9 cellular contexts compared by ENCODE assay signal in the genomic region with DNA sequence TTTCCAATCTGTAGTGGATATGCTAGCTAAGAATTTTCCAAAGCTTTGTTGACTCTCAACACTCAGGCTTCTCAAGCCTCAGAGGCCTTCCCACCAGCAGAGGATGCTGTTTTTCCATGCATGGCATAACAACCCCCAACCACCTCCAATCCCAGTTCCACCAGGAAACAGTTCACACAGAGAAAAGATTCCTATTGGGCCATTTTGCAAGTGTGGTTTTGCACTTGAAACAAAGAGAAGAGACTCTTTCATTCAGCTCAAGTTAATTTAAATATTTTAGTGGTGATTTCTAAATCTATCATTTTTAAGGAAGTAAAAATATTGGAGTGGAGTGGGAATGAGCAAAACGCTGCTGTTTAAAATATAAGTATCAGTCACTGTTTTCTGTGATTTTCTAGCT.
DNase-seq lines count a peak whose midpoint lies in the region; ATAC-seq and TF ChIP-seq lines count a peak whose summit lies in the region.
"Had no signal": no experiment of that assay in that cellular context is flagged by ENCODE, and none has a peak within 500 bp of the region (broad histone marks: within the 10 kb centered on the region; RNA-seq: fewer than 3 reads in every experiment).

No MANE protein-coding gene starts in this region.

- H3K27ac Mint-ChIP-seq in effector memory CD8-positive, alpha-beta T cell: no peak overlapping the region
- H3K27ac Mint-ChIP-seq: activated naive CD8-positive, alpha-beta T cell treated with anti-CD3 and anti-CD28 coated beads, Interleukin-2, amount 10 ng/mL, durations not matched to agents 7 days and 5 days had no signal

- 16% methylated on average over 1 of the region's 1 CpG for WGBS in right lobe of liver (ENCODE audit: insufficient coverage, low coverage, low lambda C conversion rate, missing lambda C conversion rate)

- no peaks in the 10 kb centered on the region for H3K27me3 ChIP-seq in right lobe of liver

- intact Hi-C loops in right lobe of liver (cut with DNase I): no loop called here

- peaks cover 8% of the 10 kb centered on the region in 2 donors for H3K9me3 Mint-ChIP-seq in effector memory CD8-positive, alpha-beta T cell
- H3K9me3 Mint-ChIP-seq: activated naive CD8-positive, alpha-beta T cell treated with anti-CD3 and anti-CD28 coated beads, Interleukin-2, amount 10 ng/mL, durations not matched to agents 7 days and 5 days had no signal

- H3K27me3 Mint-ChIP-seq in effector memory CD8-positive, alpha-beta T cell: peaks cover 0 to 6% of the 10 kb centered on the region in 2 donors

- H3K27ac ChIP-seq in right lobe of liver: no peak overlapping the region

- DNase-seq in A172 (ENCODE audit: low spot score): peak; percentile 86
- DNase-seq in HCEC 1CT: peak; percentile 81
- peak; percentile 88 for DNase-seq in NCI-H748 (lab: John Stamatoyannopoulos, UW; ENCODE audit: unreplicated experiment)
- peak; percentile 92 for DNase-seq in dedifferentiated amniotic fluid mesenchymal stem cell (ENCODE audit: extremely low spot score)
- no peak for DNase-seq in right lobe of liver
- DNase-seq in effector memory CD8-positive, alpha-beta T cell: no peak
- no peak for DNase-seq in SKM-1 treated with dmso at 0.1 percent for 144 hours (lab: John Stamatoyannopoulos, UW; ENCODE audit: unreplicated experiment)
- DNase-seq: activated naive CD8-positive, alpha-beta T cell treated with anti-CD3 and anti-CD28 coated beads, Interleukin-2, amount 10 ng/mL, durations not matched to agents 7 days and 5 days had no signal

- peak; percentile 46 to 59 (median 50) for TF ChIP-seq CTCF in right lobe of liver (IDR thresholded peaks at IDR 0.05)

- H3K4me1 ChIP-seq in right lobe of liver: no peaks in the 10 kb centered on the region

- no peaks in the 10 kb centered on the region for H3K36me3 Mint-ChIP-seq in effector memory CD8-positive, alpha-beta T cell (ENCODE audit: insufficient read depth)
- H3K36me3 Mint-ChIP-seq: activated naive CD8-positive, alpha-beta T cell treated with anti-CD3 and anti-CD28 coated beads, Interleukin-2, amount 10 ng/mL, durations not matched to agents 7 days and 5 days had no signal

- no peaks in the 10 kb centered on the region for H3K36me3 ChIP-seq in right lobe of liver

- no peak overlapping the region for H3K4me3 ChIP-seq in right lobe of liver

- H3K4me3 Mint-ChIP-seq in effector memory CD8-positive, alpha-beta T cell: no peak overlapping the region
- H3K4me3 Mint-ChIP-seq: activated naive CD8-positive, alpha-beta T cell treated with anti-CD3 and anti-CD28 coated beads, Interleukin-2, amount 10 ng/mL, durations not matched to agents 7 days and 5 days had no signal

- no peaks in the 10 kb centered on the region for H3K9me3 ChIP-seq in right lobe of liver

- ATAC-seq in right lobe of liver: peak; percentile 45 to 77 (median 71)
- no peak for ATAC-seq in effector memory CD8-positive, alpha-beta T cell (replicated peaks)
- no peak for ATAC-seq in GM21723 (IDR thresholded peaks at IDR 0.05; ENCODE audit: unreplicated experiment)

- TF ChIP-seq POLR2A in right lobe of liver (IDR thresholded peaks at IDR 0.05): no peak

- H3K4me1 Mint-ChIP-seq in effector memory CD8-positive, alpha-beta T cell (ENCODE audit: low read depth in 2 of 2): no peaks in the 10 kb centered on the region
- H3K4me1 Mint-ChIP-seq: activated naive CD8-positive, alpha-beta T cell treated with anti-CD3 and anti-CD28 coated beads, Interleukin-2, amount 10 ng/mL, durations not matched to agents 7 days and 5 days had no signal

Comparison
In these comparisons a context has a peak if more than half of its experiments do, and no peak if none do; other contexts are left out.
1. DNase-seq: peak in A172 (single experiment), HCEC 1CT (single experiment), NCI-H748 (single experiment) and dedifferentiated amniotic fluid mesenchymal stem cell (single experiment); none in right lobe of liver (0 of 3), effector memory CD8-positive, alpha-beta T cell (0 of 3) and SKM-1 treated with dmso at 0.1 percent for 144 hours (single experiment).
2. ATAC-seq: peak in right lobe of liver (4 of 4); none in effector memory CD8-positive, alpha-beta T cell (single experiment) and GM21723 (single experiment).